Comparison of ENCODE assay signal across 8 cellular contexts in the genomic region with DNA sequence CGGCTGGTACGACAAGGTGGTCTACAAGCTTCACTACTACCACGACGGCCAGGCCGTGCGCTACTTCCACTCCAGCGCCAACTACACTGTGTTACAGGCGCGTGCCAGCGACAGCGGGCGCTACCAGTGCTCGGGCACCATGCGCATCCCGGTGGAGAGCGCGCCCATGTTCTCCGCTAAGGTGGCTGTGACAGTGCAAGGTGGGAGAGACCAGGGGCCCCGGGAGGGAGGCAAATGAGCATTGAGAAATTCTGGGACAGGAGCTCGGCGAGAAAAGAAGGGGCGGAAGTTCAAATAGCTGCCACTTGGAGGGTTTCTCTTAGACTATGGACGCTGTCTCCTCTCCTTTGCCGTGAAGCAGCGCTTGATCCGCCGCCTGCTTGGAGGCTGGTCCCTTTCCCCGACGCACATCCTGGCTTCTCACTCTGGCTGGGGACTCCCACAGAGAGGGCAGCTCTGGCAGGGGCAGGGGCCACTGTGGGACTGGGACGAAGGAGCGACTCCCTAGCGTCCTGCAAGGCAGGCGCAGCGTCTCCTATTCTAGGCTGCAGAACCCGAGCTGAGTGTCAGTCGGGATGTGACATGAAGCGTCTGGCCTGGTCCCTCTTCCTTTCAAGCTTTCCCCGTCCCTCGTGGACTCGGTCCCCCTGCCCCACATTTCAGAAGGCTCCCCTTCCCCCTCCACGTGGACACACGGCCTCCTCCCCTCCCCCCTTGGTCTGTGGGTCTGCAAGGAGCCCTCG. TPM values are rescaled to one million over a fixed set of nuclear protein-coding genes. Genes with fewer than 3 reads are reported as not detected.
DNase-seq lines count a peak whose midpoint lies in the region; ATAC-seq and TF ChIP-seq lines count a peak whose summit lies in the region.

No MANE protein-coding gene starts in this region.

- H3K9me3 ChIP-seq in OCI-LY7 (ENCODE audit: low read length) (no peaks in the 10 kb centered on the region), neural cell (ENCODE audit: low read length) (no peaks in the 10 kb centered on the region), uterus (no peaks in the 10 kb centered on the region)

- H3K27ac ChIP-seq in OCI-LY7 (ENCODE audit: low read depth, low read length, poor library complexity, severe bottlenecking) (peak overlapping the region; percentile 61), neural cell (ENCODE audit: low read length) (peak overlapping the region; percentile 45), uterus (peak overlapping the region; percentile 89 to 91)

- H3K27me3 Mint-ChIP-seq in activated T-helper 17 cell treated with anti-CD3 and anti-CD28 coated beads, Interleukin-2, amount 50 U/mL, for 72 hours, result peaks cover 20% of the 10 kb centered on the region

- H3K9me3 Mint-ChIP-seq in activated T-helper 17 cell treated with anti-CD3 and anti-CD28 coated beads, Interleukin-2, amount 50 U/mL, for 72 hours, result no peaks in the 10 kb centered on the region

- H3K36me3 Mint-ChIP-seq in activated T-helper 17 cell treated with anti-CD3 and anti-CD28 coated beads, Interleukin-2, amount 50 U/mL, for 72 hours (ENCODE audit: low read depth), result no peaks in the 10 kb centered on the region

- H3K79me2 ChIP-seq in OCI-LY7 (ENCODE audit: insufficient read depth, low read depth, low read length) (no peaks in the 10 kb centered on the region), neural cell (replicated peaks; ENCODE audit: insufficient read depth, low read length) (no peaks in the 10 kb centered on the region)

- intact Hi-C loops in OCI-LY7 (cut with micrococcal nuclease; ENCODE audit: unreplicated experiment), result loop anchor here (1.0 kb wide), 1 partner anchor 19 kb away; a partner anchor contains a TSS
- intact Hi-C loops in uterus (cut with DNase I; ENCODE audit: low total_unique reads), result no loop called here

- DNase-seq in SIG-M5 treated with dmso at 0.1 percent for 504 hours (lab: John Stamatoyannopoulos, UW; ENCODE audit: unreplicated experiment) (peak; percentile 67), SIG-M5 (lab: John Stamatoyannopoulos, UW) (no peak), OCI-LY7 (ENCODE audit: low spot score) (peak; percentile 63), foreskin fibroblast (peak; percentile 33 to 73), uterus (peak; percentile 43 to 44)

- H3K27me3 ChIP-seq in neural cell (ENCODE audit: insufficient read depth, low read depth, low read length) (peaks cover 13% of the 10 kb centered on the region), uterus (no peaks in the 10 kb centered on the region)

- H2AFZ ChIP-seq in OCI-LY7 (ENCODE audit: low read length) (peak overlapping the region; percentile 34; the same call in 1 of the 2 replicates), neural cell (ENCODE audit: low read depth, low read length) (peak overlapping the region; percentile 90)

- peak overlapping the region; percentile 84 for H3K4me2 ChIP-seq in OCI-LY7 (ENCODE audit: low read length)
- H3K4me2 ChIP-seq in neural cell (ENCODE audit: low read length), result peak overlapping the region; percentile 81

- CTCF ChIA-PET in OCI-LY7 (lab: Charles Lee; ENCODE audit: unreplicated experiment), result interaction anchor here (0.8 to 1.4 kb wide), 3 partner anchors 11 to 23 kb away, joined by 3 to 4 read pairs (median 3); no protein-coding TSS in a partner anchor

- no peak for TF ChIP-seq RAD21 in neural cell (conservative IDR thresholded peaks at IDR 0.05)

- TF ChIP-seq EP300 in neural cell (conservative IDR thresholded peaks at IDR 0.05; ENCODE audit: poor library complexity, severe bottlenecking), result no peak

- H3K36me3 ChIP-seq in OCI-LY7 (ENCODE audit: insufficient read depth, low read length), result no peaks in the 10 kb centered on the region
- no peaks in the 10 kb centered on the region for H3K36me3 ChIP-seq in neural cell (ENCODE audit: insufficient read depth, low read length)
- H3K36me3 ChIP-seq in uterus, result no peaks in the 10 kb centered on the region

- no peaks in the 10 kb centered on the region for H3F3A ChIP-seq in neural cell (ENCODE audit: insufficient read depth, low read length, poor library complexity, severe bottlenecking)

- H3K4me3 ChIP-seq in OCI-LY7 (ENCODE audit: low read depth, low read length, poor library complexity, severe bottlenecking) (peak overlapping the region; percentile 77), foreskin fibroblast (ENCODE audit: low read depth in 1 of 2, low read length in 2 of 2) (peak overlapping the region; percentile 73 to 89), neural cell (ENCODE audit: low read length) (peak overlapping the region; percentile 97), uterus (peak overlapping the region; percentile 58 to 74)

- H3K4me3 Mint-ChIP-seq in activated T-helper 17 cell treated with anti-CD3 and anti-CD28 coated beads, Interleukin-2, amount 50 U/mL, for 72 hours, result peak overlapping the region; percentile 85

- H3K4me1 ChIP-seq in OCI-LY7 (ENCODE audit: insufficient read depth, low read length, poor library complexity, severe bottlenecking), result peaks cover 43% of the 10 kb centered on the region
- H3K4me1 ChIP-seq in uterus, result no peaks in the 10 kb centered on the region

- H3K9me2 ChIP-seq in OCI-LY7 (ENCODE audit: insufficient read depth, low read length) (no peaks in the 10 kb centered on the region), neural cell (ENCODE audit: insufficient read depth, low read length) (no peaks in the 10 kb centered on the region)

- TF ChIP-seq CTCF in OCI-LY7 (conservative IDR thresholded peaks at IDR 0.05; ENCODE audit: low read length) (peak; percentile 19; the same call in 1 of the 2 replicates), foreskin fibroblast (IDR thresholded peaks at IDR 0.05; ENCODE audit: low read depth, low read length) (peak; percentile 47), neural cell (IDR thresholded peaks at IDR 0.05; ENCODE audit: poor library complexity, severe bottlenecking) (peak; percentile 56), uterus (IDR thresholded peaks at IDR 0.05) (peak; percentile 17 to 58 (median 43))

- H3K4me1 Mint-ChIP-seq in activated T-helper 17 cell treated with anti-CD3 and anti-CD28 coated beads, Interleukin-2, amount 50 U/mL, for 72 hours, result peaks cover 34% of the 10 kb centered on the region

- BruUV-seq in OCI-LY7 (replicated peaks; lab: Mats Ljungman, UMichigan), result TSS peak; percentile 64

- no peak overlapping the region for H3K27ac Mint-ChIP-seq in activated T-helper 17 cell treated with anti-CD3 and anti-CD28 coated beads, Interleukin-2, amount 50 U/mL, for 72 hours

- H4K20me1 ChIP-seq in OCI-LY7 (ENCODE audit: insufficient read depth, low read length), result no peaks in the 10 kb centered on the region
- no peaks in the 10 kb centered on the region for H4K20me1 ChIP-seq in neural cell (ENCODE audit: insufficient read depth)

- peak in 1 of 2 donors; percentile 6 for TF ChIP-seq POLR2A in uterus (IDR thresholded peaks at IDR 0.05)

- peak overlapping the region; percentile 77 for H3K9ac ChIP-seq in neural cell (ENCODE audit: low read length)

- POLR2A ChIA-PET in OCI-LY7 (lab: Charles Lee), result interaction anchor here (0.8 to 3.8 kb wide), 10 partner anchors 10 to 49 kb away, joined by 3 to 44 read pairs (median 4); a partner anchor contains a TSS

- ATAC-seq in HG03025 (IDR thresholded peaks at IDR 0.05; ENCODE audit: low FRiP score, unreplicated experiment), result peak; percentile 23
- ATAC-seq in activated T-helper 17 cell treated with anti-CD3 and anti-CD28 coated beads, Interleukin-2, amount 50 U/mL, for 72 hours (replicated peaks), result no peak

TF ChIP-seq in neural cell, 6 proteins besides CTCF, POLR2A, EP300 and RAD21:
- no peak for TF ChIP-seq EZH2 (IDR thresholded peaks at IDR 0.05; ENCODE audit: borderline replicate concordance, insufficient read depth, low read length, poor library complexity, severe bottlenecking)
- TF ChIP-seq TAF1 (IDR thresholded peaks at IDR 0.05; ENCODE audit: low read depth), result no peak
- TF ChIP-seq MXI1 (conservative IDR thresholded peaks at IDR 0.05; ENCODE audit: poor library complexity, severe bottlenecking), result peak; percentile 12

RNA-seq across cellular contexts. Expression of a gene that starts 4.7 kb away (rescaled TPM):
- total RNA-seq in OCI-LY7 (2014; rRNA removed; shearing (Covaris generic)), result 2.6 and 4.9 TPM in 2 replicates
- total RNA-seq in OCI-LY7 (2022) (3.3 and 3.8 TPM in 2 replicates), uterus (under 1 TPM in 3 of 4 donors, not detected in 1; 0.26 to 0.52 (median 0.35) TPM)
- total RNA-seq in activated T-helper 17 cell treated with anti-CD3 and anti-CD28 coated beads, Interleukin-2, amount 50 U/mL, for 72 hours, result not detected
- polyA plus RNA-seq in neural cell, result 0.45 and 0.70 TPM in 2 replicates
- 0.35 and 0.97 TPM in 2 replicates for polyA minus RNA-seq in neural cell

RNA-seq across cellular contexts. Expression of a gene that starts 19.0 kb away (rescaled TPM):
- 524 and 672 TPM in 2 replicates for total RNA-seq in OCI-LY7 (2014; rRNA removed; shearing (Covaris generic))
- 409 and 447 TPM in 2 replicates for total RNA-seq in OCI-LY7 (2022)
- not detected for total RNA-seq in activated T-helper 17 cell treated with anti-CD3 and anti-CD28 coated beads, Interleukin-2, amount 50 U/mL, for 72 hours
- polyA plus RNA-seq in neural cell, result not detected in 2 replicates
- polyA minus RNA-seq in neural cell, result not detected in 2 replicates
- total RNA-seq in uterus, result under 1 TPM in 1 of 4 donors, not detected in 3; 0.41 TPM

RNA-seq across cellular contexts. Expression of a gene that starts 23.5 kb away (rescaled TPM):
- total RNA-seq in OCI-LY7 (2014; rRNA removed; shearing (Covaris generic)), result 43.9 and 71.5 TPM in 2 replicates
- total RNA-seq in OCI-LY7 (2022), result 37.3 and 40.8 TPM in 2 replicates
- 10 to 100 TPM; 12.0 to 16.7 TPM for total RNA-seq in activated T-helper 17 cell treated with anti-CD3 and anti-CD28 coated beads, Interleukin-2, amount 50 U/mL, for 72 hours
- polyA plus RNA-seq in neural cell, result 183 and 209 TPM in 2 replicates
- polyA minus RNA-seq in neural cell, result 67.6 and 73.0 TPM in 2 replicates
- total RNA-seq in uterus, result 10 to 100 TPM; 16.4 to 62.7 (median 29.3) TPM

RNA-seq across cellular contexts. Expression of a gene that starts 40.1 kb away (rescaled TPM):
- total RNA-seq in OCI-LY7 (2014; rRNA removed; shearing (Covaris generic)), result 8.5 and 10.2 TPM in 2 replicates
- total RNA-seq in OCI-LY7 (2022), result 12.9 and 13.9 TPM in 2 replicates
- total RNA-seq in activated T-helper 17 cell treated with anti-CD3 and anti-CD28 coated beads, Interleukin-2, amount 50 U/mL, for 72 hours, result 10 to 100 TPM; 17.5 to 24.9 TPM
- 15.4 and 16.6 TPM in 2 replicates for polyA plus RNA-seq in neural cell
- 45.8 and 51.7 TPM in 2 replicates for polyA minus RNA-seq in neural cell
- total RNA-seq in uterus, result 10 to 100 TPM; 16.2 to 37.7 (median 30.0) TPM

Comparison
In these comparisons a context has a peak if more than half of its experiments do, and no peak if none do; other contexts are left out.
1. RNA of a gene that starts 19.0 kb away (total RNA-seq): 409 to 672 TPM in OCI-LY7; not detected in activated T-helper 17 cell treated with anti-CD3 and anti-CD28 coated beads, Interleukin-2, amount 50 U/mL, for 72 hours and 0.41 TPM in uterus; every median in the first group is over 100 times any median in the second.
2. Peak in every context shown above with its lines, with median percentiles within 50 percentile points of each other: H3K27ac ChIP-seq, H3K4me3 ChIP-seq and CTCF ChIP-seq.